In the genomic region with DNA sequence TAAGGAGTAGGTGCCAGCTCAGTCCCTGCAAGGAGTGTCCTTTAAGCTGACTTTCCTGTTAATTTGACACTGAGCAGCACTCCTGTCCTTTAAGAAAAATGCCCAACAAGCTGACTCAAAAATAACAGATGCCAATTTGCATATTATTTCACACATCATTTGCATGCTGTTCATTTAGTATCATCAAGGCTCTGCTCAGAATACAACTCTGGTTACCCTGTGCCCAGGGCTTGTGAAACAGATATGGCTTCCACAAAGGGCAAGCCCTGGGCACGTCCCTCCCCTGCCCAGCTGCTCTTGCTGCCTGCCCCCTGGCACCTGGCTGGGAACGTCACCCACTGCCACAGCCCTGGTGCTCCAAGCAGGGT, we compare ENCODE assay signal across 8 cellular contexts. TPM values are rescaled to one million over a fixed set of nuclear protein-coding genes. Genes with fewer than 3 reads are reported as not detected.
DNase-seq lines count a peak whose midpoint lies in the region; ATAC-seq, FAIRE-seq and TF ChIP-seq lines count a peak whose summit lies in the region.

No MANE protein-coding gene starts in this region.

- DNase-seq in GM12892 (ENCODE audit: insufficient read length), result no peak
- peak; percentile 19 for DNase-seq in epithelial cell of esophagus (ENCODE audit: low read depth)
- no peak for DNase-seq in nucleus accumbens (lab: John Stamatoyannopoulos, UW)
- DNase-seq in NK-92 treated with Interleukin-12 subunit alpha and Interleukin-12 subunit beta, amount 100 ng/mL, for 24 hours (lab: John Stamatoyannopoulos, UW), result no peak
- no peak for DNase-seq in MG63

- peak; percentile 56 for TF ChIP-seq POLR2A in GM12892 (IDR thresholded peaks at IDR 0.05; ENCODE audit: low read depth, low read length)

- no peaks in the 10 kb centered on the region for H3K9me3 ChIP-seq in MG63

- no peak for TF ChIP-seq CTCF in epithelial cell of esophagus (IDR thresholded peaks at IDR 0.05; ENCODE audit: insufficient read depth, low read depth, low read length, missing control alignments)

- H3K36me3 ChIP-seq in MG63, result no peaks in the 10 kb centered on the region

- peak; percentile 95 for FAIRE-seq in GM12892 (lab: Jason Lieb, UNC)

- no peaks in the 10 kb centered on the region for H3K27me3 ChIP-seq in MG63

- H3K4me3 ChIP-seq in epithelial cell of esophagus (ENCODE audit: low read length), result no peak overlapping the region
- H3K4me3 ChIP-seq in MG63, result no peak overlapping the region

- peak; percentile 45 for ATAC-seq in GM19455 (IDR thresholded peaks at IDR 0.05; ENCODE audit: unreplicated experiment)
- ATAC-seq in HG03097 (IDR thresholded peaks at IDR 0.05; ENCODE audit: low FRiP score, unreplicated experiment), result peak; percentile 29
- no peak for ATAC-seq in activated CD4-positive, CD25-positive, alpha-beta regulatory T cell treated with anti-CD3 and anti-CD28 coated beads, Interleukin-2, amount 50 U/mL, for 24 hours

RNA-seq across cellular contexts. Expression of gene KCNN3, which starts 10.3 kb away (rescaled TPM):
- 13.0 TPM for polyA plus RNA-seq in GM12892 (2012; ENCODE audit: missing spikeins)
- total RNA-seq in MG63 (2014; rRNA removed; shearing (Covaris generic); ENCODE audit: low replicate concordance), result 1.6 TPM in 1 of 2 replicates, not detected in the other

Comparison
In these comparisons a context has a peak if more than half of its experiments do, and no peak if none do; other contexts are left out.
1. ATAC-seq: peak in GM19455 (single experiment) and HG03097 (single experiment); none in activated CD4-positive, CD25-positive, alpha-beta regulatory T cell treated with anti-CD3 and anti-CD28 coated beads, Interleukin-2, amount 50 U/mL, for 24 hours (0 of 2).